Comparison of ENCODE assay signal across 9 cellular contexts in the genomic region with DNA sequence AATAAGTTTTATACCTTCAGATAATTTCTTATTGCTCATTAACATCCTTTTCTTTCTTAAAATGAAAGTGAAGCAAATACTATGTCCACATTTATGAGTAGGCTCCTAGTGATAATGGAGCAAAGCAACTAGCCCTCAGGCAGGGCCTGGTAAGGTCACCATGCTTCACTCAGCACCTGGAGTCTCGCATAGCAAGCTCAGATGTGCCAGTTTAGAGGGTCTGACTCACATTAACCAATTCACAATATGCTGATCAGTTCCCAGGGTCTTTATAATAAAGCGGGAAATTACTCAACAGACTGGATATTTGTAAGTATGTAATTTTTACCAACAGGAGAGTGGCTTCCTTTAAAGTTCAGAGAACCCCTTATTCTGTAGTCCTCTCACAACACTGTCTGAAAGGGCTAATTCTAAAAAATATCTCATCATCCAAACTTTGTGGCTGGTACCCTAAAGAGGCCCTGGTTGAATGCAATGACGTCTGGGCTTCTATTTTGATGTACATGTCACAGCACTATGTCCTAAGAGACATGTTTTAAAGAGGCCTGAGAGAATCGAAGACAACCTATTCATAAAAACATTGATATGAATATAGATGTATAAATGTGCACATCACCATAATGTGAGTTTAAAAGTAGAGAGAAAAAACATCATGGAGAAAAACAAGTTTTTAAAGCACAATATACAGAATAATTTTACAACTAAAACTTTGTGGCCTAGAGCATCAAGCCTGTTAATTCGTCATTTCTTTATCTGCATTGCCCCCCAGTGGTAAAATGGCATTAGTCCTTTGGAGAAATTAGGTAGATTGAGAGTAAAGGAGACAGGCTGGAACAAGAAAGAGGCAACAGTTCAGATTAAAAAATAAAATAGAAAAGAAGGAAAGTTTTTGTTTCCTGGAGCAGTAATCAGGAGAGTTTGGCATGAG. TPM values are rescaled to one million over a fixed set of nuclear protein-coding genes. Genes with fewer than 3 reads are reported as not detected.
DNase-seq lines count a peak whose midpoint lies in the region; ATAC-seq and TF ChIP-seq lines count a peak whose summit lies in the region.
"Had no signal": no experiment of that assay in that cellular context is flagged by ENCODE, and none has a peak within 500 bp of the region (broad histone marks: within the 10 kb centered on the region; RNA-seq: fewer than 3 reads in every experiment).

No MANE protein-coding gene starts in this region.

- no peaks in the 10 kb centered on the region for H3K4me1 ChIP-seq in breast epithelium
- H3K4me1 ChIP-seq: tibial nerve had no signal

- H3K4me3 ChIP-seq in breast epithelium, result no peak overlapping the region
- no peak overlapping the region for H3K4me3 ChIP-seq in HFF-Myc (replicated peaks; ENCODE audit: low read depth, low read length)
- H3K4me3 ChIP-seq: tibial nerve had no signal

- H3K4me3 Mint-ChIP-seq in MCF 10A (ENCODE audit: unreplicated experiment), result no peak overlapping the region
- peak overlapping the region; percentile 13 for H3K4me3 Mint-ChIP-seq in activated naive CD8-positive, alpha-beta T cell treated with anti-CD3 and anti-CD28 coated beads, Interleukin-2, amount 50 U/mL, for 24 hours

- no peaks in the 10 kb centered on the region for H3K9me3 ChIP-seq in breast epithelium
- H3K9me3 ChIP-seq: tibial nerve had no signal

- peak; percentile 63 for TF ChIP-seq CTCF in MCF 10A (IDR thresholded peaks at IDR 0.05; ENCODE audit: unreplicated experiment)
- TF ChIP-seq CTCF in breast epithelium (IDR thresholded peaks at IDR 0.05), result peak in 1 of 3 donors; percentile 14
- TF ChIP-seq CTCF in HFF-Myc (IDR thresholded peaks at IDR 0.05; ENCODE audit: low read depth, low read length, missing control alignments), result peak; percentile 43

- H3K27ac Mint-ChIP-seq in MCF 10A (ENCODE audit: low read depth, unreplicated experiment), result no peak overlapping the region
- H3K27ac Mint-ChIP-seq in activated naive CD8-positive, alpha-beta T cell treated with anti-CD3 and anti-CD28 coated beads, Interleukin-2, amount 50 U/mL, for 24 hours, result peak overlapping the region; percentile 55

- TF ChIP-seq POLR2A in breast epithelium (IDR thresholded peaks at IDR 0.05), result no peak

- no peaks in the 10 kb centered on the region for H3K36me3 ChIP-seq in breast epithelium
- H3K36me3 ChIP-seq: tibial nerve had no signal

- POLR2A ChIA-PET in MCF 10A (lab: Yijun Ruan, JAX), result interaction anchor here (0.6 to 1.3 kb wide), 2 partner anchors 213 to 228 kb away, joined by 3 read pairs; no protein-coding TSS in a partner anchor

- BruUV-seq in MCF 10A (replicated peaks; lab: Mats Ljungman, UMichigan), result no TSS peak

- peak; percentile 71 for ATAC-seq in activated naive CD8-positive, alpha-beta T cell treated with anti-CD3 and anti-CD28 coated beads, Interleukin-2, amount 50 U/mL, for 24 hours

- peak; percentile 74 for DNase-seq in MCF 10A (ENCODE audit: unreplicated experiment)
- DNase-seq in breast epithelium (ENCODE audit: low spot score in 2 of 2), result no peak
- DNase-seq in HFF-Myc (ENCODE audit: extremely low read depth, low read depth), result no peak
- DNase-seq in NCI-H526 treated with DMSO at 0.1 percent for 48 hours (lab: John Stamatoyannopoulos, UW), result peak; percentile 14
- peak; percentile 23 for DNase-seq in activated naive CD8-positive, alpha-beta T cell treated with anti-CD3 and anti-CD28 coated beads, Interleukin-2, amount 50 U/mL, for 24 hours
- DNase-seq in islet precursor cell, result peak; percentile 33
- no peak for DNase-seq in NCI-H2196 treated with DMSO at 0.1 percent for 48 hours (lab: John Stamatoyannopoulos, UW; ENCODE audit: unreplicated experiment)
- DNase-seq in UCSD-AML1 (lab: John Stamatoyannopoulos, UW; ENCODE audit: unreplicated experiment), result no peak

- no peak overlapping the region for H3K27ac ChIP-seq in breast epithelium
- H3K27ac ChIP-seq: tibial nerve had no signal

- H3K27me3 ChIP-seq in breast epithelium, result no peaks in the 10 kb centered on the region
- H3K27me3 ChIP-seq: tibial nerve had no signal

- peaks cover 10% of the 10 kb centered on the region for H3K27me3 Mint-ChIP-seq in MCF 10A (ENCODE audit: insufficient read depth, unreplicated experiment)
- no peaks in the 10 kb centered on the region for H3K27me3 Mint-ChIP-seq in activated naive CD8-positive, alpha-beta T cell treated with anti-CD3 and anti-CD28 coated beads, Interleukin-2, amount 50 U/mL, for 24 hours

- H3K9me3 Mint-ChIP-seq in MCF 10A (ENCODE audit: unreplicated experiment), result no peaks in the 10 kb centered on the region
- H3K9me3 Mint-ChIP-seq in activated naive CD8-positive, alpha-beta T cell treated with anti-CD3 and anti-CD28 coated beads, Interleukin-2, amount 50 U/mL, for 24 hours, result no peaks in the 10 kb centered on the region

- CTCF ChIA-PET in MCF 10A (lab: Yijun Ruan, JAX), result interaction anchor here (0.6 to 2.7 kb wide), 48 partner anchors 8 to 747 kb away, joined by 3 to 46 read pairs (median 4); a partner anchor contains a TSS

- intact Hi-C loops in MCF 10A (cut with micrococcal nuclease) (loop anchor here (1.0 to 5.0 kb wide), 4 partner anchors 266 to 676 kb away; no protein-coding TSS in a partner anchor), breast epithelium (cut with DNase I; ENCODE audit: low total_unique reads) (no loop called here)

- H3K36me3 Mint-ChIP-seq in MCF 10A (ENCODE audit: insufficient read depth, unreplicated experiment), result no peaks in the 10 kb centered on the region
- H3K36me3 Mint-ChIP-seq in activated naive CD8-positive, alpha-beta T cell treated with anti-CD3 and anti-CD28 coated beads, Interleukin-2, amount 50 U/mL, for 24 hours (ENCODE audit: low read depth), result no peaks in the 10 kb centered on the region

- peaks cover 7% of the 10 kb centered on the region for H3K4me1 Mint-ChIP-seq in MCF 10A (ENCODE audit: insufficient read depth, unreplicated experiment)
- H3K4me1 Mint-ChIP-seq in activated naive CD8-positive, alpha-beta T cell treated with anti-CD3 and anti-CD28 coated beads, Interleukin-2, amount 50 U/mL, for 24 hours, result peaks cover 38% of the 10 kb centered on the region

RNA-seq across cellular contexts. Expression of a gene that starts 44.3 kb away (rescaled TPM):
- total RNA-seq in MCF 10A (2022) (not detected in 2 replicates), breast epithelium (not detected)
- total RNA-seq: tibial nerve had no signal

Comparison
In these comparisons a context has a peak if more than half of its experiments do, and no peak if none do; other contexts are left out.
1. DNase-seq: peak in MCF 10A (single experiment), NCI-H526 treated with DMSO at 0.1 percent for 48 hours (single experiment), activated naive CD8-positive, alpha-beta T cell treated with anti-CD3 and anti-CD28 coated beads, Interleukin-2, amount 50 U/mL, for 24 hours (single experiment) and islet precursor cell (single experiment); none in breast epithelium (0 of 2), HFF-Myc (single experiment), NCI-H2196 treated with DMSO at 0.1 percent for 48 hours (single experiment) and UCSD-AML1 (single experiment).